Comparison of ENCODE assay signal across 14 cellular contexts in the genomic region with DNA sequence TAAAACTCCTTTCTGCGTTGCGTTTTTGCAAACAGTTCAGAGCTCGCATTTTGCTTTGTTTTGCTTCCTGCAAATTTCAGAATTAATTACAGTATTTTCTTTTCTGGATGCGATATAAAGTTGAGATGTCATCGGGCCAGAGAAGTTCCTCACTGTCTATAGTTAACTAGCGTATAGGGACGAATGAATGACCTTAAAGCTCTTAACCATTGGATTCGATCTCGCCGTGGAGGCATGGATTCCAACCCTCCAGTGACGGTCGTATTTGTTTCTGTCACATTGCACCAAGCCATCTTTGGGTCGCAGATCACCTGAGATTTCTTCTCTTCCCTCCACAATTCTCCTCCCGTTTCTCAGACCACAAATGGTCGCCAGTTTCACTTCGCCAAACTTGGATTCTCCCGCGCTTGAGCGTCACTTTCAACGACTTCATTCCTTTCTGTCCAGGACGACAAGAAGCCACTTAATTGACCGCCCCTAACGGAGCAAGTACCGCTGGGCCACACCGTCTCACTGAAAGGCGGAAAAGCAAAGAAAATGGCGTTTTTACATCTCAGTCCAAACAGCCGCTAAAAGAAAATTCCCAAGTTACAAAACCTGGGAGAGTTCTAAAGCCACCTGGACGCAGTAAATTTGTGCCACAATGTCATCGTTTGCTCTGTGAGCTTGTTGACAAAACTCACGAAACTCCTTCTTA.
DNase-seq lines count a peak whose midpoint lies in the region; ATAC-seq and TF ChIP-seq lines count a peak whose summit lies in the region.
"Had no signal": no experiment of that assay in that cellular context is flagged by ENCODE, and none has a peak within 500 bp of the region (broad histone marks: within the 10 kb centered on the region; RNA-seq: fewer than 3 reads in every experiment).

No MANE protein-coding gene starts in this region.

- H4K20me1 ChIP-seq in PC-3 (ENCODE audit: low read length) = no peaks in the 10 kb centered on the region

- H3K9ac ChIP-seq in PC-3 (ENCODE audit: low read length) (no peak overlapping the region), neuronal stem cell (ENCODE audit: low read depth, low read length, poor library complexity) (no peak overlapping the region)

- CTCF ChIA-PET in activated CD8-positive, alpha-beta memory T cell treated with anti-CD3 and anti-CD28 coated beads, Interleukin-2, amount 10 ng/mL, durations not matched to agents 7 days and 5 days (lab: Charles Lee) = interaction anchor here (1.1 kb wide), 1 partner anchor 39 kb away, joined by 3 read pairs; no protein-coding TSS in a partner anchor
- CTCF ChIA-PET in PC-3 (lab: Charles Lee) = no interaction called here

- H3K23ac ChIP-seq in neuronal stem cell (ENCODE audit: low read depth, low read length, poor library complexity) = no peak overlapping the region

- no peak overlapping the region for H3K4me3 ChIP-seq in PC-3 (ENCODE audit: low read length)
- H3K4me3 ChIP-seq in neuronal stem cell (ENCODE audit: low read length in 2 of 2) = peak overlapping the region in 1 of 2 donors; percentile 48
- H3K4me3 ChIP-seq: esophagus muscularis mucosa had no signal

- H3K4me1 ChIP-seq in PC-3 (ENCODE audit: insufficient read depth, low read length) = peaks cover 7% of the 10 kb centered on the region
- H3K4me1 ChIP-seq in neuronal stem cell (ENCODE audit: control insufficient read depth in 2 of 2, insufficient read depth in 1 of 2, low read depth in 1 of 2, low read length in 2 of 2) = no peaks in the 10 kb centered on the region

- intact Hi-C loops in PC-3 (cut with micrococcal nuclease) = no loop called here

- H2BK120ac ChIP-seq in neuronal stem cell (ENCODE audit: low read depth, low read length) = no peak overlapping the region

- POLR2A ChIA-PET in PC-3 (lab: Charles Lee; ENCODE audit: unreplicated experiment) = no interaction called here

- H3K27me3 Mint-ChIP-seq in activated CD8-positive, alpha-beta memory T cell treated with anti-CD3 and anti-CD28 coated beads, Interleukin-2, amount 10 ng/mL, durations not matched to agents 7 days and 5 days = peaks cover 85% of the 10 kb centered on the region
- peaks cover 17% of the 10 kb centered on the region for H3K27me3 Mint-ChIP-seq in endothelial cell (ENCODE audit: unreplicated experiment)

- ATAC-seq in activated CD8-positive, alpha-beta memory T cell treated with anti-CD3 and anti-CD28 coated beads, Interleukin-2, amount 10 ng/mL, durations not matched to agents 7 days and 5 days = no peak
- ATAC-seq in PC-3 = no peak
- no peak for ATAC-seq in stimulated activated effector memory CD8-positive, alpha-beta T cell treated with anti-CD3 and anti-CD28 coated beads, Interleukin-12 subunit alpha, Interleukin-12 subunit beta, amount 100 ng/mL, for 72 hours
- ATAC-seq: activated T-cell treated with anti-CD3 and anti-CD28 coated beads, Interleukin-2, amount 50 U/mL, for 4 hours; stimulated activated naive B cell treated with anti-CD40 and anti-IgM and Interleukin-4, amounts not matched to agents 10 μg/mL and 1 μg/mL and 100 μg/mL, for 72 hours had no signal

- no peak overlapping the region for H3K18ac ChIP-seq in neuronal stem cell (ENCODE audit: low read length)

- H3K9me3 ChIP-seq in PC-3 (ENCODE audit: low read length) = no peaks in the 10 kb centered on the region
- H3K9me3 ChIP-seq in neuronal stem cell (replicated peaks in 1 of 2; ENCODE audit: control insufficient read depth in 2 of 2, insufficient read depth in 1 of 2, low read depth in 1 of 2, low read length in 2 of 2) = no peaks in the 10 kb centered on the region
- H3K9me3 ChIP-seq: esophagus muscularis mucosa had no signal

- no CpG with 5 or more reads among the region's 31 CpGs for WGBS in neuronal stem cell (ENCODE audit: extremely low coverage in 2 of 2, insufficient read length in 2 of 2, insufficient replicate concordance in 1 of 2), 2 donors

- H2BK12ac ChIP-seq in neuronal stem cell (ENCODE audit: low read length) = no peak overlapping the region

- no peaks in the 10 kb centered on the region for H3K79me2 ChIP-seq in PC-3 (ENCODE audit: low read length)

- peak overlapping the region; percentile 64 for H2AFZ ChIP-seq in PC-3 (ENCODE audit: low read length)
- peak overlapping the region; percentile 42 for H2AFZ ChIP-seq in neuronal stem cell (ENCODE audit: low read length)

- H3K4ac ChIP-seq in neuronal stem cell (ENCODE audit: low read length) = no peak overlapping the region

- peak overlapping the region; percentile 46 for H3K4me3 Mint-ChIP-seq in activated CD8-positive, alpha-beta memory T cell treated with anti-CD3 and anti-CD28 coated beads, Interleukin-2, amount 10 ng/mL, durations not matched to agents 7 days and 5 days
- peak overlapping the region; percentile 77 for H3K4me3 Mint-ChIP-seq in endothelial cell (ENCODE audit: unreplicated experiment)
- H3K4me3 Mint-ChIP-seq in stimulated activated effector memory CD8-positive, alpha-beta T cell treated with anti-CD3 and anti-CD28 coated beads, Interleukin-12 subunit alpha, Interleukin-12 subunit beta, amount 100 ng/mL, for 72 hours = no peak overlapping the region
- H3K4me3 Mint-ChIP-seq: activated T-cell treated with anti-CD3 and anti-CD28 coated beads, Interleukin-2, amount 50 U/mL, for 4 hours; B cell had no signal

- H2BK15ac ChIP-seq in neuronal stem cell (ENCODE audit: low read length) = no peak overlapping the region

- no peak overlapping the region for H3K14ac ChIP-seq in neuronal stem cell (ENCODE audit: low read length)

- TF ChIP-seq CTCF in PC-3 (conservative IDR thresholded peaks at IDR 0.05; ENCODE audit: low read depth, low read length) = no peak
- TF ChIP-seq CTCF in endothelial cell (IDR thresholded peaks at IDR 0.05; ENCODE audit: unreplicated experiment) = no peak

- H3F3A ChIP-seq in PC-3 (ENCODE audit: low read length, unreplicated experiment) = no peaks in the 10 kb centered on the region

- no peak overlapping the region for H2AK5ac ChIP-seq in neuronal stem cell (ENCODE audit: low read depth, low read length)

- BruUV-seq in PC-3 (replicated peaks; lab: Mats Ljungman, UMichigan) = no TSS peak

- H3K27me3 ChIP-seq in PC-3 (ENCODE audit: low read length) (no peaks in the 10 kb centered on the region), neuronal stem cell (ENCODE audit: control insufficient read depth in 3 of 3, insufficient read depth in 3 of 3, low read depth in 1 of 3, low read length in 3 of 3) (peaks cover 0 to 26% (median 0%) of the 10 kb centered on the region in 3 experiments)

- no peak overlapping the region for H3K27ac Mint-ChIP-seq in activated CD8-positive, alpha-beta memory T cell treated with anti-CD3 and anti-CD28 coated beads, Interleukin-2, amount 10 ng/mL, durations not matched to agents 7 days and 5 days
- H3K27ac Mint-ChIP-seq in endothelial cell (ENCODE audit: unreplicated experiment) = no peak overlapping the region
- H3K27ac Mint-ChIP-seq in stimulated activated effector memory CD8-positive, alpha-beta T cell treated with anti-CD3 and anti-CD28 coated beads, Interleukin-12 subunit alpha, Interleukin-12 subunit beta, amount 100 ng/mL, for 72 hours = no peak overlapping the region
- H3K27ac Mint-ChIP-seq: B cell; immature natural killer cell; stimulated activated naive B cell treated with anti-CD40 and anti-IgM and Interleukin-4, amounts not matched to agents 10 μg/mL and 1 μg/mL and 100 μg/mL, for 72 hours had no signal

- H3K4me2 ChIP-seq in PC-3 (ENCODE audit: low read length) (no peak overlapping the region), neuronal stem cell (ENCODE audit: insufficient read depth, low read length, poor library complexity, severe bottlenecking) (no peak overlapping the region)

- H3K27ac ChIP-seq in PC-3 (ENCODE audit: low read length) (no peak overlapping the region), neuronal stem cell (replicated peaks; ENCODE audit: low read length) (no peak overlapping the region)
- H3K27ac ChIP-seq: esophagus muscularis mucosa had no signal

- DNase-seq in activated CD8-positive, alpha-beta memory T cell treated with anti-CD3 and anti-CD28 coated beads, Interleukin-2, amount 10 ng/mL, durations not matched to agents 7 days and 5 days = no peak
- no peak for DNase-seq in activated CD8-positive, alpha-beta memory T cell treated with anti-CD3 and anti-CD28 coated beads, Interleukin-2, amount 50 U/mL, for 4 hours
- no peak for DNase-seq in PC-3
- DNase-seq in endothelial cell (ENCODE audit: low spot score) = no peak
- DNase-seq in neuronal stem cell (ENCODE audit: low spot score) = no peak
- no peak for DNase-seq in COR-L47 (lab: John Stamatoyannopoulos, UW)
- no peak for DNase-seq in stimulated activated effector memory CD8-positive, alpha-beta T cell treated with anti-CD3 and anti-CD28 coated beads, Interleukin-12 subunit alpha, Interleukin-12 subunit beta, amount 100 ng/mL, for 72 hours (ENCODE audit: low spot score in 2 of 2)
- DNase-seq in NCI-H128 (lab: John Stamatoyannopoulos, UW; ENCODE audit: unreplicated experiment) = no peak
- DNase-seq: activated T-cell treated with anti-CD3 and anti-CD28 coated beads, Interleukin-2, amount 50 U/mL, for 4 hours; central memory CD4-positive, alpha-beta T cell; immature natural killer cell; stimulated activated naive B cell treated with anti-CD40 and anti-IgM and Interleukin-4, amounts not matched to agents 10 μg/mL and 1 μg/mL and 100 μg/mL, for 72 hours had no signal

- H3K4me1 Mint-ChIP-seq in activated CD8-positive, alpha-beta memory T cell treated with anti-CD3 and anti-CD28 coated beads, Interleukin-2, amount 10 ng/mL, durations not matched to agents 7 days and 5 days = peaks cover 14% of the 10 kb centered on the region
- peaks cover 3% of the 10 kb centered on the region for H3K4me1 Mint-ChIP-seq in endothelial cell (ENCODE audit: unreplicated experiment)
- H3K4me1 Mint-ChIP-seq in stimulated activated effector memory CD8-positive, alpha-beta T cell treated with anti-CD3 and anti-CD28 coated beads, Interleukin-12 subunit alpha, Interleukin-12 subunit beta, amount 100 ng/mL, for 72 hours = peaks cover 20% of the 10 kb centered on the region

- H3K36me3 ChIP-seq in PC-3 (ENCODE audit: low read depth, low read length) (no peaks in the 10 kb centered on the region), neuronal stem cell (replicated peaks in 1 of 2; ENCODE audit: control insufficient read depth in 2 of 2, insufficient read depth in 2 of 2, low read length in 2 of 2) (no peaks in the 10 kb centered on the region)
- H3K36me3 ChIP-seq: esophagus muscularis mucosa had no signal

- H4K8ac ChIP-seq in neuronal stem cell (ENCODE audit: low read depth, low read length) = no peak overlapping the region

- no peak overlapping the region for H4K91ac ChIP-seq in neuronal stem cell (ENCODE audit: low read depth, low read length, poor library complexity)

- peaks cover 5% of the 10 kb centered on the region for H3K36me3 Mint-ChIP-seq in activated CD8-positive, alpha-beta memory T cell treated with anti-CD3 and anti-CD28 coated beads, Interleukin-2, amount 10 ng/mL, durations not matched to agents 7 days and 5 days
- no peaks in the 10 kb centered on the region for H3K36me3 Mint-ChIP-seq in endothelial cell (ENCODE audit: low read depth, unreplicated experiment)
- H3K36me3 Mint-ChIP-seq in stimulated activated effector memory CD8-positive, alpha-beta T cell treated with anti-CD3 and anti-CD28 coated beads, Interleukin-12 subunit alpha, Interleukin-12 subunit beta, amount 100 ng/mL, for 72 hours = peaks cover 5% of the 10 kb centered on the region

- H2BK5ac ChIP-seq in neuronal stem cell (ENCODE audit: low read length) = no peak overlapping the region

- H3K9me3 Mint-ChIP-seq in activated CD8-positive, alpha-beta memory T cell treated with anti-CD3 and anti-CD28 coated beads, Interleukin-2, amount 10 ng/mL, durations not matched to agents 7 days and 5 days (ENCODE audit: low read depth) = peaks cover 3% of the 10 kb centered on the region
- H3K9me3 Mint-ChIP-seq in endothelial cell (ENCODE audit: unreplicated experiment) = no peaks in the 10 kb centered on the region
- H3K9me3 Mint-ChIP-seq in stimulated activated effector memory CD8-positive, alpha-beta T cell treated with anti-CD3 and anti-CD28 coated beads, Interleukin-12 subunit alpha, Interleukin-12 subunit beta, amount 100 ng/mL, for 72 hours = no peaks in the 10 kb centered on the region
- H3K9me3 Mint-ChIP-seq: activated T-cell treated with anti-CD3 and anti-CD28 coated beads, Interleukin-2, amount 50 U/mL, for 4 hours had no signal

- H3K9me2 ChIP-seq in PC-3 (replicated peaks; ENCODE audit: low read length) = no peaks in the 10 kb centered on the region

- H3K79me1 ChIP-seq in neuronal stem cell (ENCODE audit: low read depth, low read length) = no peaks in the 10 kb centered on the region
